In the genomic region with DNA sequence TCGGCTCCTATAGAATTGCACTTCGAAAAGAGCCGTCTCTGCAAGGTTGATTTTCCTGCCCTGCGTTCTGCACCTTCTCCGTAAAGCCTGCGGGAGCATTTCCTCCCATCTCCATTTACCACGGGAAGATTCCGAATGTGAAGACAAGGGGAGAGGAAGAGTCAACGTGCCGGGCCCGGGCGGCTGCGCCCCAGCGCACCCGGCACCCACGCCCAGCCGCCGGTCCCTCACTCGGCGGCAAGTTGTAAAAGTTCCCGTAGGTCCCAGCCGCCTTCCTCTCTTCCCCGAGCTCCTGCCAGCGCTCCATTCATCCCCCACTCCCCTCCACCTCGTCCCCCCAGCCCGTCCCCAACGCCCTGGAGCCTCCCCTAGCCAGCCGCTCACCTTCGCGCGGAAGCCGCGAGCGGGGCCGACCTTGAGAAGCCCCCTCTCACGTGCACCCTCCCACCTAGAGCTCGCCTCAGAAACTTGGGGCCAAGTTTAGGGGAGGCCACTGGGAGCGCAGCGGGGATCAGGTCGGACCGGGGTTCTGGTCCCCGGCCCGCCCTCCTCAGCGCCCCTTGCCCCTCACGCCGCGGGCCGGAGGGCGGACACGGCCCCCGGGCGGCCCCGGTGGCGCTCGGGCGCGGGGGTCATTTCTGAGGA, we compare ENCODE assay signal across 8 cellular contexts.
DNase-seq lines count a peak whose midpoint lies in the region; ATAC-seq and TF ChIP-seq lines count a peak whose summit lies in the region.

No MANE protein-coding gene starts in this region.

- peak overlapping the region; percentile 69 to 87 (median 78) for H3K27ac ChIP-seq in BLaER1 treated with 17β-estradiol and CSF1 and Interleukin-3, amounts not matched to agents 10 nM and 100 nM

- DNase-seq in NCI-H526 (lab: John Stamatoyannopoulos, UW) (peak; percentile 29 to 69), foreskin fibroblast (peak; percentile 18 to 61), NK-92 (lab: John Stamatoyannopoulos, UW; ENCODE audit: unreplicated experiment) (no peak)
- DNase-seq in central memory CD4-positive, alpha-beta T cell, result no peak

- peak overlapping the region; percentile 91 for H2AFZ ChIP-seq in neuron (ENCODE audit: low read depth, low read length)

- peak overlapping the region; percentile 72 to 81 (median 76) for H3K4me3 ChIP-seq in BLaER1 treated with 17β-estradiol and CSF1 and Interleukin-3, amounts not matched to agents 10 nM and 100 nM
- H3K4me3 ChIP-seq in foreskin fibroblast (ENCODE audit: low read depth in 1 of 2, low read length in 2 of 2) (peak overlapping the region; percentile 78 to 86), neuron (ENCODE audit: low read length) (peak overlapping the region; percentile 51)

- peak overlapping the region; percentile 75 to 89 (median 81) for H3K9ac ChIP-seq in BLaER1 treated with 17β-estradiol and CSF1 and Interleukin-3, amounts not matched to agents 10 nM and 100 nM

- H3K4me1 ChIP-seq in BLaER1 treated with 17β-estradiol and CSF1 and Interleukin-3, amounts not matched to agents 10 nM and 100 nM, result peaks cover 26 to 36% (median 31%) of the 10 kb centered on the region in 10 experiments
- peaks cover 27% of the 10 kb centered on the region for H3K4me1 ChIP-seq in neuron (ENCODE audit: insufficient read depth, low read length)

- no peak for TF ChIP-seq CTCF in foreskin fibroblast (IDR thresholded peaks at IDR 0.05; ENCODE audit: low read depth, low read length)

- no peaks in the 10 kb centered on the region for H3K36me3 ChIP-seq in BLaER1 treated with 17β-estradiol and CSF1 and Interleukin-3, amounts not matched to agents 10 nM and 100 nM
- H3K36me3 ChIP-seq in neuron (ENCODE audit: insufficient read depth, low read length), result no peaks in the 10 kb centered on the region

- H4K20me1 ChIP-seq in BLaER1 treated with 17β-estradiol and CSF1 and Interleukin-3, amounts not matched to agents 10 nM and 100 nM, result peaks cover 0 to 24% (median 10%) of the 10 kb centered on the region in 11 experiments; a peak in 7 of 22 replicates

- no peak for ATAC-seq in GM21576 (IDR thresholded peaks at IDR 0.05; ENCODE audit: unreplicated experiment)
- ATAC-seq in GM21360 (IDR thresholded peaks at IDR 0.05; ENCODE audit: unreplicated experiment), result no peak

- H3K27me3 ChIP-seq in BLaER1 treated with 17β-estradiol and CSF1 and Interleukin-3, amounts not matched to agents 10 nM and 100 nM, result peaks cover 33 to 45% (median 42%) of the 10 kb centered on the region in 11 experiments
- H3K27me3 ChIP-seq in neuron (ENCODE audit: insufficient read depth, low read length), result peaks cover 52% of the 10 kb centered on the region

- 0 out of 22 replicates have a peak, but pooled peaks cover 0 to under 1% (median 0%) of the 10 kb centered on the region in 11 experiments for H3K9me3 ChIP-seq in BLaER1 treated with 17β-estradiol and CSF1 and Interleukin-3, amounts not matched to agents 10 nM and 100 nM (replicated peaks in 1 of 11)
- H3K9me3 ChIP-seq in neuron (ENCODE audit: low read length), result no peaks in the 10 kb centered on the region

- H3K4me2 ChIP-seq in BLaER1 treated with 17β-estradiol and CSF1 and Interleukin-3, amounts not matched to agents 10 nM and 100 nM, result peak overlapping the region; percentile 84 to 99 (median 95)

Comparison
In these comparisons a context has a peak if more than half of its experiments do, and no peak if none do; other contexts are left out.
1. DNase-seq: peak in NCI-H526 (2 of 2) and foreskin fibroblast (2 of 2); none in NK-92 (single experiment) and central memory CD4-positive, alpha-beta T cell (single experiment).
2. Peak in every context shown above with its lines, with median percentiles within 50 percentile points of each other: H3K4me3 ChIP-seq.